Comparison of ENCODE assay signal across 1 cellular context in the genomic region with DNA sequence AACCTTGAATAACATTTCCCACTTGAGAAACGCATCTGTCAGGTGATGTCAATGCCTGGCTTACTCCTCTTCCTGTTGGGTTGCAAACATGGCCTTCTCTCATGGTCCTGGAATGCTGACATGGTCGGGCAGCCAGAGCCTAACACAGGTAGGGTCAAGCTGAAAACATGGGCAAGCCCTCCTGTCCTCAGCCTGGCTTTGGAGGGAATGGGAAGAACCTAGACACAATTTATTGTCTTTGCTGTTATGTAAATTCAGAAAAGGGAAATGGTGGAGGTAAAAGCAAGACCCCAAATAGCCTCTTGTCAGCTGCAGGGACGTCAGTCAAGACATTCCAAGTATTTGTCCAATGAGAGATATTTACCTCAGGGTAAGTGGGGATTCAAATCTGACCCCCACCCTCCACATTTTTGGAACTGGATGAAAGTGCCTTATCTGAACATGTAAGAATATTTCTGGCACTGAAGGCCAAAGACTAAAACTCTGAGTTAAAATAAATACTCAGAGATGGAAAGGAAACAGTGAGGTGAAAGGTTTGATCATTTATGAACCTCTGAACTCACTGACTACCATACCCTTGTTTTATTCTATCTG.
TF ChIP-seq lines count a peak whose summit lies in the region.

No MANE protein-coding gene starts in this region.

TF ChIP-seq in WTC11, 78 proteins besides CTCF, POLR2A, EP300 and RAD21 (continued from another document):
- no peak for TF ChIP-seq AFF4 (CRISPR knock-in tag; IDR thresholded peaks at IDR 0.05; ENCODE audit: borderline replicate concordance)
- TF ChIP-seq TEAD1 (CRISPR knock-in tag; IDR thresholded peaks at IDR 0.05) = no peak
- TF ChIP-seq SMAD4 (CRISPR knock-in tag; IDR thresholded peaks at IDR 0.05) = no peak
- TF ChIP-seq SMAD3 (CRISPR knock-in tag; IDR thresholded peaks at IDR 0.05; ENCODE audit: borderline replicate concordance) = no peak
- no peak for TF ChIP-seq JUN (CRISPR knock-in tag; IDR thresholded peaks at IDR 0.05)
- no peak for TF ChIP-seq OVOL2 (CRISPR knock-in tag; IDR thresholded peaks at IDR 0.05; ENCODE audit: borderline replicate concordance)
- TF ChIP-seq, protein P1, sequence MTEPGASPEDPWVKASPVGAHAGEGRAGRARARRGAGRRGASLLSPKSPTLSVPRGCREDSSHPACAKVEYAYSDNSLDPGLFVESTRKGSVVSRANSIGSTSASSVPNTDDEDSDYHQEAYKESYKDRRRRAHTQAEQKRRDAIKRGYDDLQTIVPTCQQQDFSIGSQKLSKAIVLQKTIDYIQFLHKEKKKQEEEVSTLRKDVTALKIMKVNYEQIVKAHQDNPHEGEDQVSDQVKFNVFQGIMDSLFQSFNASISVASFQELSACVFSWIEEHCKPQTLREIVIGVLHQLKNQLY (CRISPR knock-in tag; IDR thresholded peaks at IDR 0.05) = no peak
- no peak for TF ChIP-seq ARID4B (CRISPR knock-in tag; IDR thresholded peaks at IDR 0.05; ENCODE audit: borderline replicate concordance)
- TF ChIP-seq, protein P2, sequence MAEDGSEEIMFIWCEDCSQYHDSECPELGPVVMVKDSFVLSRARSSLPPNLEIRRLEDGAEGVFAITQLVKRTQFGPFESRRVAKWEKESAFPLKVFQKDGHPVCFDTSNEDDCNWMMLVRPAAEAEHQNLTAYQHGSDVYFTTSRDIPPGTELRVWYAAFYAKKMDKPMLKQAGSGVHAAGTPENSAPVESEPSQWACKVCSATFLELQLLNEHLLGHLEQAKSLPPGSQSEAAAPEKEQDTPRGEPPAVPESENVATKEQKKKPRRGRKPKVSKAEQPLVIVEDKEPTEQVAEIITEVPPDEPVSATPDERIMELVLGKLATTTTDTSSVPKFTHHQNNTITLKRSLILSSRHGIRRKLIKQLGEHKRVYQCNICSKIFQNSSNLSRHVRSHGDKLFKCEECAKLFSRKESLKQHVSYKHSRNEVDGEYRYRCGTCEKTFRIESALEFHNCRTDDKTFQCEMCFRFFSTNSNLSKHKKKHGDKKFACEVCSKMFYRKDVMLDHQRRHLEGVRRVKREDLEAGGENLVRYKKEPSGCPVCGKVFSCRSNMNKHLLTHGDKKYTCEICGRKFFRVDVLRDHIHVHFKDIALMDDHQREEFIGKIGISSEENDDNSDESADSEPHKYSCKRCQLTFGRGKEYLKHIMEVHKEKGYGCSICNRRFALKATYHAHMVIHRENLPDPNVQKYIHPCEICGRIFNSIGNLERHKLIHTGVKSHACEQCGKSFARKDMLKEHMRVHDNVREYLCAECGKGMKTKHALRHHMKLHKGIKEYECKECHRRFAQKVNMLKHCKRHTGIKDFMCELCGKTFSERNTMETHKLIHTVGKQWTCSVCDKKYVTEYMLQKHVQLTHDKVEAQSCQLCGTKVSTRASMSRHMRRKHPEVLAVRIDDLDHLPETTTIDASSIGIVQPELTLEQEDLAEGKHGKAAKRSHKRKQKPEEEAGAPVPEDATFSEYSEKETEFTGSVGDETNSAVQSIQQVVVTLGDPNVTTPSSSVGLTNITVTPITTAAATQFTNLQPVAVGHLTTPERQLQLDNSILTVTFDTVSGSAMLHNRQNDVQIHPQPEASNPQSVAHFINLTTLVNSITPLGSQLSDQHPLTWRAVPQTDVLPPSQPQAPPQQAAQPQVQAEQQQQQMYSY (CRISPR knock-in tag; IDR thresholded peaks at IDR 0.05) = no peak
- TF ChIP-seq, protein P3, sequence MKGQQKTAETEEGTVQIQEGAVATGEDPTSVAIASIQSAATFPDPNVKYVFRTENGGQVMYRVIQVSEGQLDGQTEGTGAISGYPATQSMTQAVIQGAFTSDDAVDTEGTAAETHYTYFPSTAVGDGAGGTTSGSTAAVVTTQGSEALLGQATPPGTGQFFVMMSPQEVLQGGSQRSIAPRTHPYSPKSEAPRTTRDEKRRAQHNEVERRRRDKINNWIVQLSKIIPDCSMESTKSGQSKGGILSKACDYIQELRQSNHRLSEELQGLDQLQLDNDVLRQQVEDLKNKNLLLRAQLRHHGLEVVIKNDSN (CRISPR knock-in tag; IDR thresholded peaks at IDR 0.05) = no peak
- no peak for TF ChIP-seq GTF2I (CRISPR knock-in tag; conservative IDR thresholded peaks at IDR 0.05)
